14 cellular contexts compared by ENCODE assay signal in the genomic region with DNA sequence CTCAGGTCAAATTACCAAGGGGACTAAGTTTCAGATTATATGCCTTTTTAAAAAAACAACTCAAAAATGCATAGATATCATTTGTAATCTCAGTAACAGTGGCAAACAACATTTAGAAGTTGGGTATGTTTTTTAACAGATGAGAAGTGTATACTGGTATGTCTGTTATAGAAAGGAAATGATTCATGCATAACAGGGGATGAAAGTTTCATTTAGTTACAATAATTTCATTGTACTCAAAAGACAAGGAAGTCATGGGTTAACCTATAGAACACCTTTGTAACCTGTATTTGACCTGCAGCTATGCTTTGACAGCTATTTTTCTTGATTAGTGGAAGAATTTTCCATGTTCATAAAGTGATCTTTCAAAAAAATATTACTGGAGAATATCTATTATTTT. TPM values are rescaled to one million over a fixed set of nuclear protein-coding genes. Genes with fewer than 3 reads are reported as not detected.
DNase-seq lines count a peak whose midpoint lies in the region; ATAC-seq and TF ChIP-seq lines count a peak whose summit lies in the region.
"Had no signal": no experiment of that assay in that cellular context is flagged by ENCODE, and none has a peak within 500 bp of the region (broad histone marks: within the 10 kb centered on the region; RNA-seq: fewer than 3 reads in every experiment).

No MANE protein-coding gene starts in this region.

- no peak for ATAC-seq in IMR-90 (ENCODE audit: low read depth)
- ATAC-seq in activated CD8-positive, alpha-beta T cell treated with anti-CD3 and anti-CD28 coated beads, Interleukin-2, amount 10 ng/mL, durations not matched to agents 7 days and 5 days = peak; percentile 48
- ATAC-seq: heart right ventricle, lower lobe of right lung, Right ventricle myocardium inferior had no signal

- POLR2A ChIA-PET in CD8-positive, alpha-beta memory T cell (lab: Charles Lee) = no interaction called here
- POLR2A ChIA-PET in IMR-90 (lab: Charles Lee; ENCODE audit: unreplicated experiment) = no interaction called here
- POLR2A ChIA-PET in activated CD8-positive, alpha-beta T cell treated with anti-CD3 and anti-CD28 coated beads, Interleukin-2, amount 10 ng/mL, durations not matched to agents 7 days and 5 days (lab: Charles Lee) = interaction anchor here (0.7 to 1.9 kb wide), 2 partner anchors 10 to 209 kb away, joined by 3 to 5 read pairs; no protein-coding TSS in a partner anchor

- H3K9ac ChIP-seq in IMR-90 (ENCODE audit: low read depth, low read length) (no peak overlapping the region), mesenchymal stem cell (ENCODE audit: low read length) (peak overlapping the region; percentile 15)

- intact Hi-C loops in IMR-90 (cut with micrococcal nuclease) (no loop called here), stomach (cut with DNase I; ENCODE audit: low total_unique reads) (no loop called here)

- no peaks in the 10 kb centered on the region for H3K9me3 ChIP-seq in CD8-positive, alpha-beta memory T cell (ENCODE audit: low read length)
- H3K9me3 ChIP-seq in IMR-90 (ENCODE audit: control insufficient read depth, insufficient read depth, low read length) = no peaks in the 10 kb centered on the region; the same call in 1 of the 2 replicates
- H3K9me3 ChIP-seq in mesenchymal stem cell (ENCODE audit: control insufficient read depth, low read length) = peaks cover 3% of the 10 kb centered on the region
- no peaks in the 10 kb centered on the region for H3K9me3 ChIP-seq in stomach
- H3K9me3 ChIP-seq: lower lobe of right lung had no signal

- dilution Hi-C loops in IMR-90 (cut with HindIII; ENCODE audit: low sequenced_read_pairs, unreplicated experiment) = no loop called here

- H3K27me3 Mint-ChIP-seq in CD8-positive, alpha-beta memory T cell = no peaks in the 10 kb centered on the region
- no peaks in the 10 kb centered on the region for H3K27me3 Mint-ChIP-seq in activated CD8-positive, alpha-beta T cell treated with anti-CD3 and anti-CD28 coated beads, Interleukin-2, amount 10 ng/mL, durations not matched to agents 7 days and 5 days (ENCODE audit: low read depth)
- H3K27me3 Mint-ChIP-seq in endothelial cell (ENCODE audit: unreplicated experiment) = no peaks in the 10 kb centered on the region

- H3K18ac ChIP-seq in IMR-90 (ENCODE audit: low read depth, low read length) (no peak overlapping the region), mesenchymal stem cell (ENCODE audit: low read depth in 1 of 2, low read length in 2 of 2) (no peak overlapping the region)

- TF ChIP-seq RAD21 in IMR-90 (IDR thresholded peaks at IDR 0.05; ENCODE audit: low read length) = no peak

- H3K27me3 ChIP-seq in CD8-positive, alpha-beta memory T cell (ENCODE audit: insufficient read depth, low read length, poor library complexity, severe bottlenecking) = no peaks in the 10 kb centered on the region
- H3K27me3 ChIP-seq in IMR-90 (ENCODE audit: control insufficient read depth, insufficient read depth, low read length) (no peaks in the 10 kb centered on the region), mesenchymal stem cell (ENCODE audit: control insufficient read depth in 1 of 2, insufficient read depth in 1 of 2, low read length in 2 of 2) (no peaks in the 10 kb centered on the region), stomach (no peaks in the 10 kb centered on the region)
- H3K27me3 ChIP-seq: heart right ventricle had no signal

- H3K23ac ChIP-seq in IMR-90 (ENCODE audit: low read depth, low read length) (no peak overlapping the region), mesenchymal stem cell (ENCODE audit: low read length in 2 of 2) (no peak overlapping the region)

- no peak for DNase-seq in CD8-positive, alpha-beta memory T cell
- DNase-seq in IMR-90 = peak; percentile 33
- DNase-seq in activated CD8-positive, alpha-beta T cell treated with anti-CD3 and anti-CD28 coated beads, Interleukin-2, amount 10 ng/mL, durations not matched to agents 7 days and 5 days = no peak
- no peak for DNase-seq in mesenchymal stem cell
- no peak for DNase-seq in stomach
- no peak for DNase-seq in endothelial cell (ENCODE audit: low spot score)
- DNase-seq in amygdala (lab: John Stamatoyannopoulos, UW) = no peak
- DNase-seq: activated CD4-positive, CD25-positive, alpha-beta regulatory T cell; effector memory CD4-positive, alpha-beta T cell; heart right ventricle; lower lobe of right lung; NCI-H446 treated with DMSO at 0.1 percent for 48 hours; stimulated activated naive CD4-positive, alpha-beta T cell treated with Interleukin-2 at 50 U/mL for 16 hours had no signal

- H2AK9ac ChIP-seq in IMR-90 (replicated peaks; ENCODE audit: low read depth, low read length, poor library complexity) = no peak overlapping the region

- no peaks in the 10 kb centered on the region for H3K36me3 ChIP-seq in CD8-positive, alpha-beta memory T cell (ENCODE audit: insufficient read depth, low read length)
- peaks cover 4% of the 10 kb centered on the region for H3K36me3 ChIP-seq in IMR-90 (ENCODE audit: control insufficient read depth, insufficient read depth, low read length)
- H3K36me3 ChIP-seq in mesenchymal stem cell (ENCODE audit: control insufficient read depth in 1 of 2, insufficient read depth in 2 of 2, low read depth in 1 of 2, low read length in 2 of 2) = peaks cover 4 to 8% of the 10 kb centered on the region in 2 experiments
- peaks cover 0 to 3% (median 0%) of the 10 kb centered on the region in 4 donors for H3K36me3 ChIP-seq in stomach
- H3K36me3 ChIP-seq: lower lobe of right lung had no signal

- peak overlapping the region in 3 of 7 donors; percentile 5 to 46 (median 8) for H3K4me3 Mint-ChIP-seq in CD8-positive, alpha-beta memory T cell
- H3K4me3 Mint-ChIP-seq in activated CD8-positive, alpha-beta T cell treated with anti-CD3 and anti-CD28 coated beads, Interleukin-2, amount 10 ng/mL, durations not matched to agents 7 days and 5 days = peak overlapping the region; percentile 22
- no peak overlapping the region for H3K4me3 Mint-ChIP-seq in endothelial cell (ENCODE audit: unreplicated experiment)

- no peak overlapping the region for H2AFZ ChIP-seq in IMR-90 (replicated peaks; ENCODE audit: low read length, poor library complexity)
- H2AFZ ChIP-seq in mesenchymal stem cell (ENCODE audit: low read depth, low read length) = no peak overlapping the region

- H3K36me3 Mint-ChIP-seq in CD8-positive, alpha-beta memory T cell = peaks cover 18 to 28% (median 19%) of the 10 kb centered on the region in 3 donors
- H3K36me3 Mint-ChIP-seq in activated CD8-positive, alpha-beta T cell treated with anti-CD3 and anti-CD28 coated beads, Interleukin-2, amount 10 ng/mL, durations not matched to agents 7 days and 5 days (ENCODE audit: low read depth) = peaks cover 85% of the 10 kb centered on the region
- H3K36me3 Mint-ChIP-seq in endothelial cell (ENCODE audit: low read depth, unreplicated experiment) = peaks cover 7% of the 10 kb centered on the region

- peak overlapping the region in 7 of 8 donors; percentile 21 to 87 (median 61) for H3K27ac Mint-ChIP-seq in CD8-positive, alpha-beta memory T cell
- H3K27ac Mint-ChIP-seq in activated CD8-positive, alpha-beta T cell treated with anti-CD3 and anti-CD28 coated beads, Interleukin-2, amount 10 ng/mL, durations not matched to agents 7 days and 5 days = peak overlapping the region; percentile 87
- no peak overlapping the region for H3K27ac Mint-ChIP-seq in endothelial cell (ENCODE audit: unreplicated experiment)

- H4K91ac ChIP-seq in IMR-90 (ENCODE audit: insufficient read depth, low read depth, low read length) (no peak overlapping the region), mesenchymal stem cell (ENCODE audit: low read length) (no peak overlapping the region)

- H3K4me1 ChIP-seq in CD8-positive, alpha-beta memory T cell (ENCODE audit: insufficient read depth, low read length) = peaks cover 30% of the 10 kb centered on the region
- H3K4me1 ChIP-seq in IMR-90 (ENCODE audit: control insufficient read depth, insufficient read depth, low read length) (peaks cover 7% of the 10 kb centered on the region), mesenchymal stem cell (ENCODE audit: control insufficient read depth, insufficient read depth, low read depth, low read length) (no peaks in the 10 kb centered on the region), stomach (peaks cover 10 to 24% (median 13%) of the 10 kb centered on the region in 4 donors)

- no peak overlapping the region for H4K8ac ChIP-seq in IMR-90 (ENCODE audit: low read depth in 2 of 2, low read length in 2 of 2)
- no peak overlapping the region for H4K8ac ChIP-seq in mesenchymal stem cell (ENCODE audit: low read length)

- BruUV-seq in IMR-90 (replicated peaks; lab: Mats Ljungman, UMichigan) = no TSS peak

- peaks cover 0 to 4% (median 2%) of the 10 kb centered on the region in 5 donors for H3K9me3 Mint-ChIP-seq in CD8-positive, alpha-beta memory T cell
- peaks cover 44% of the 10 kb centered on the region for H3K9me3 Mint-ChIP-seq in activated CD8-positive, alpha-beta T cell treated with anti-CD3 and anti-CD28 coated beads, Interleukin-2, amount 10 ng/mL, durations not matched to agents 7 days and 5 days (ENCODE audit: insufficient read depth)
- H3K9me3 Mint-ChIP-seq in endothelial cell (ENCODE audit: unreplicated experiment) = no peaks in the 10 kb centered on the region

- H3K79me1 ChIP-seq in IMR-90 (ENCODE audit: low read depth in 1 of 2, low read length in 2 of 2) (peaks cover 46 to 67% of the 10 kb centered on the region in 2 experiments), mesenchymal stem cell (replicated peaks; ENCODE audit: low read length, poor library complexity, severe bottlenecking) (peaks cover 22% of the 10 kb centered on the region)

- no peak overlapping the region for H2BK20ac ChIP-seq in IMR-90 (ENCODE audit: low read depth, low read length)

- H3K4ac ChIP-seq in IMR-90 (ENCODE audit: low read depth, low read length) (no peak overlapping the region), mesenchymal stem cell (ENCODE audit: low read depth in 1 of 2, low read length in 2 of 2) (no peak overlapping the region)

- H2AK5ac ChIP-seq in IMR-90 (ENCODE audit: low read depth, low read length) (no peak overlapping the region), mesenchymal stem cell (ENCODE audit: low read length, severe bottlenecking) (no peak overlapping the region)

- TF ChIP-seq CTCF in IMR-90 (conservative IDR thresholded peaks at IDR 0.05; ENCODE audit: low read depth, low read length) = no peak
- TF ChIP-seq CTCF in stomach (IDR thresholded peaks at IDR 0.05) = no peak
- no peak for TF ChIP-seq CTCF in endothelial cell (IDR thresholded peaks at IDR 0.05; ENCODE audit: unreplicated experiment)

- peak overlapping the region; percentile 51; the same call in 1 of the 2 replicates for H3K4me2 ChIP-seq in IMR-90 (ENCODE audit: low read depth, low read length)
- H3K4me2 ChIP-seq in mesenchymal stem cell (ENCODE audit: low read length, poor library complexity, severe bottlenecking) = no peak overlapping the region

- TF ChIP-seq EP300 in stomach (IDR thresholded peaks at IDR 0.05) = no peak

- H3K4me3 ChIP-seq in CD8-positive, alpha-beta memory T cell (ENCODE audit: low read length) = no peak overlapping the region
- H3K4me3 ChIP-seq in IMR-90 (ENCODE audit: insufficient read depth, low read depth, low read length) = no peak overlapping the region
- H3K4me3 ChIP-seq in mesenchymal stem cell (ENCODE audit: insufficient read depth in 1 of 2, low read depth in 1 of 2, low read length in 2 of 2) = no peak overlapping the region
- H3K4me3 ChIP-seq in stomach = no peak overlapping the region
- H3K4me3 ChIP-seq: heart right ventricle, lower lobe of right lung had no signal

- H3K27ac ChIP-seq in CD8-positive, alpha-beta memory T cell (ENCODE audit: low read depth, low read length) = no peak overlapping the region
- H3K27ac ChIP-seq in IMR-90 (ENCODE audit: insufficient read depth, low read length) (no peak overlapping the region), mesenchymal stem cell (ENCODE audit: low read length, poor library complexity, severe bottlenecking) (no peak overlapping the region), stomach (no peak overlapping the region)
- H3K27ac ChIP-seq: heart right ventricle, lower lobe of right lung had no signal

- no peak for TF ChIP-seq POLR2A in IMR-90 (IDR thresholded peaks at IDR 0.05; ENCODE audit: low read depth, low read length)
- TF ChIP-seq POLR2A in stomach (IDR thresholded peaks at IDR 0.05) = no peak

- H2BK120ac ChIP-seq in IMR-90 (ENCODE audit: low read depth, low read length) = no peak overlapping the region
- no peak overlapping the region for H2BK120ac ChIP-seq in mesenchymal stem cell (ENCODE audit: low read depth, low read length)

- peaks cover 25 to 63% (median 57%) of the 10 kb centered on the region in 3 donors for H3K4me1 Mint-ChIP-seq in CD8-positive, alpha-beta memory T cell
- peaks cover 81% of the 10 kb centered on the region for H3K4me1 Mint-ChIP-seq in activated CD8-positive, alpha-beta T cell treated with anti-CD3 and anti-CD28 coated beads, Interleukin-2, amount 10 ng/mL, durations not matched to agents 7 days and 5 days (ENCODE audit: low read depth)
- H3K4me1 Mint-ChIP-seq in endothelial cell (ENCODE audit: unreplicated experiment) = peaks cover 2% of the 10 kb centered on the region

- no peak overlapping the region for H3K14ac ChIP-seq in IMR-90 (replicated peaks; ENCODE audit: low read depth, low read length)
- H3K14ac ChIP-seq in mesenchymal stem cell (ENCODE audit: low read length in 2 of 2) = no peak overlapping the region

- no peak overlapping the region for H2BK12ac ChIP-seq in mesenchymal stem cell (ENCODE audit: low read length in 2 of 2)

- no peak overlapping the region for H4K5ac ChIP-seq in IMR-90 (ENCODE audit: low read depth, low read length)

- H2BK15ac ChIP-seq in IMR-90 (ENCODE audit: low read depth, low read length) (no peak overlapping the region), mesenchymal stem cell (ENCODE audit: low read depth, poor library complexity, severe bottlenecking) (no peak overlapping the region)

- in situ Hi-C loops in IMR-90 (cut with MboI; ENCODE audit: low sequenced_read_pairs) = no loop called here

- CTCF ChIA-PET in CD8-positive, alpha-beta memory T cell (lab: Charles Lee) = no interaction called here
- CTCF ChIA-PET in IMR-90 (lab: Yijun Ruan, JAX) = no interaction called here
- CTCF ChIA-PET in activated CD8-positive, alpha-beta T cell treated with anti-CD3 and anti-CD28 coated beads, Interleukin-2, amount 10 ng/mL, durations not matched to agents 7 days and 5 days (lab: Charles Lee) = interaction anchor here (0.6 to 8.1 kb wide), 6 partner anchors 11 to 208 kb away, joined by 3 to 131 read pairs (median 4); a partner anchor contains a TSS

- H2BK5ac ChIP-seq in IMR-90 (ENCODE audit: low read depth, low read length, poor library complexity, severe bottlenecking) (peak overlapping the region; percentile 68), mesenchymal stem cell (ENCODE audit: low read depth, low read length, poor library complexity, severe bottlenecking) (no peak overlapping the region)

- H3K56ac ChIP-seq in IMR-90 (ENCODE audit: extremely low read depth, insufficient read depth, low read length) = no peak overlapping the region

- H4K20me1 ChIP-seq in IMR-90 (ENCODE audit: insufficient read depth, low read length) = peaks cover 21% of the 10 kb centered on the region; the same call in 1 of the 2 replicates

- peaks cover 10% of the 10 kb centered on the region for H3K9me1 ChIP-seq in IMR-90 (ENCODE audit: insufficient read depth, low read length)

RNA-seq across cellular contexts. Expression of a gene that starts 35.4 kb away (rescaled TPM):
- 10 to 100 TPM; 29.3 to 31.5 TPM for total RNA-seq in CD8-positive, alpha-beta memory T cell
- polyA plus RNA-seq in CD8-positive, alpha-beta memory T cell = 20.8 TPM
- total RNA-seq in IMR-90 (2012; rRNA removed) = 5.4 and 16.4 TPM in 2 replicates
- 9.5 and 10.6 TPM in 2 replicates for polyA plus RNA-seq in IMR-90 (2012; rRNA removed)
- 1.3 and 2.1 TPM in 2 replicates for polyA plus RNA-seq in IMR-90 (2012; cell fraction: cytosol; rRNA removed)
- 2.5 and 20.4 TPM in 2 replicates for polyA plus RNA-seq in IMR-90 (2012; cell fraction: nucleus; rRNA removed; ENCODE audit: low replicate concordance)
- total RNA-seq in activated CD8-positive, alpha-beta T cell treated with anti-CD3 and anti-CD28 coated beads, Interleukin-2, amount 10 ng/mL, durations not matched to agents 7 days and 5 days = 10 to 100 TPM; 31.6 to 32.8 TPM
- polyA plus RNA-seq in mesenchymal stem cell (2013, experiment 1 of 2) = 38.9 TPM
- 43.0 TPM for polyA plus RNA-seq in mesenchymal stem cell (2013, experiment 2 of 2)
- total RNA-seq in stomach = 10 to 100 TPM; 10.5 to 48.3 (median 29.7) TPM
- polyA plus RNA-seq in stomach = 10 to 100 TPM; 13.4 to 53.8 (median 17.0) TPM
- 20.2 TPM for total RNA-seq in endothelial cell (ENCODE audit: unreplicated experiment)
